In genomic region chr13:97911311-97912138, GRCh38 we compare ENCODE assay signal across 9 cellular contexts. TPM values are rescaled to one million over a fixed set of nuclear protein-coding genes. Genes with fewer than 3 reads are reported as not detected.
DNase-seq lines count a peak whose midpoint lies in the region; ATAC-seq and TF ChIP-seq lines count a peak whose summit lies in the region.
"Had no signal": no experiment of that assay in that cellular context is flagged by ENCODE, and none has a peak within 500 bp of the region (broad histone marks: within the 10 kb centered on the region; RNA-seq: fewer than 3 reads in every experiment).

No MANE protein-coding gene starts in this region.

- intact Hi-C loops in MCF 10A (cut with micrococcal nuclease) (loop anchor here (1.0 kb wide), 1 partner anchor 56 kb away; no protein-coding TSS in a partner anchor), breast epithelium (cut with DNase I; ENCODE audit: low total_unique reads) (no loop called here)

- CTCF ChIA-PET in MCF 10A (lab: Yijun Ruan, JAX), result interaction anchor here (0.9 to 1.6 kb wide), 7 partner anchors 10 to 82 kb away, joined by 3 to 7 read pairs (median 4); no protein-coding TSS in a partner anchor

- H3K9me3 Mint-ChIP-seq in MCF 10A (ENCODE audit: unreplicated experiment) (peaks cover 11% of the 10 kb centered on the region), osteocyte (ENCODE audit: unreplicated experiment) (peaks cover 20% of the 10 kb centered on the region)

- POLR2A ChIA-PET in MCF 10A (lab: Yijun Ruan, JAX), result interaction anchor here (0.6 kb wide), 1 partner anchor 493 kb away, joined by 3 read pairs; no protein-coding TSS in a partner anchor

- H3K36me3 Mint-ChIP-seq in MCF 10A (ENCODE audit: insufficient read depth, unreplicated experiment) (no peaks in the 10 kb centered on the region), osteocyte (ENCODE audit: unreplicated experiment) (no peaks in the 10 kb centered on the region)
- H3K36me3 Mint-ChIP-seq: brain had no signal

- H3K4me3 ChIP-seq in breast epithelium (no peak overlapping the region), adipocyte (ENCODE audit: low read length) (no peak overlapping the region)

- TF ChIP-seq CTCF in MCF 10A (IDR thresholded peaks at IDR 0.05; ENCODE audit: unreplicated experiment), result peak; percentile 21
- TF ChIP-seq CTCF in breast epithelium (IDR thresholded peaks at IDR 0.05), result no peak
- TF ChIP-seq CTCF in osteocyte (IDR thresholded peaks at IDR 0.05), result peak; percentile 41

- H3K36me3 ChIP-seq in breast epithelium (no peaks in the 10 kb centered on the region), adipocyte (ENCODE audit: control insufficient read depth, insufficient read depth, low read length, severe bottlenecking) (no peaks in the 10 kb centered on the region)

- no TSS peak for BruUV-seq in MCF 10A (replicated peaks; lab: Mats Ljungman, UMichigan)

- DNase-seq in MCF 10A (ENCODE audit: unreplicated experiment) (peak; percentile 46), breast epithelium (ENCODE audit: low spot score in 2 of 2) (no peak), adipocyte (ENCODE audit: low read depth) (peak; percentile 24), osteocyte (ENCODE audit: extremely low spot score, unreplicated experiment) (no peak), Kasumi-1 (lab: John Stamatoyannopoulos, UW) (no peak), globus pallidus (ENCODE audit: low spot score) (no peak), C1 segment of cervical spinal cord (lab: John Stamatoyannopoulos, UW) (no peak)

- H3K27ac ChIP-seq in breast epithelium, result no peak overlapping the region

- TF ChIP-seq POLR2A in breast epithelium (IDR thresholded peaks at IDR 0.05), result no peak

- H3K27me3 Mint-ChIP-seq in MCF 10A (ENCODE audit: insufficient read depth, unreplicated experiment) (no peaks in the 10 kb centered on the region), osteocyte (ENCODE audit: unreplicated experiment) (no peaks in the 10 kb centered on the region)
- H3K27me3 Mint-ChIP-seq: brain had no signal

- no peaks in the 10 kb centered on the region for H3K4me1 Mint-ChIP-seq in MCF 10A (ENCODE audit: insufficient read depth, unreplicated experiment)
- H3K4me1 Mint-ChIP-seq in osteocyte (ENCODE audit: unreplicated experiment), result no peaks in the 10 kb centered on the region

- H3K4me3 Mint-ChIP-seq in MCF 10A (ENCODE audit: unreplicated experiment) (no peak overlapping the region), osteocyte (ENCODE audit: unreplicated experiment) (no peak overlapping the region)
- H3K4me3 Mint-ChIP-seq: brain had no signal

- H3K27me3 ChIP-seq in breast epithelium (no peaks in the 10 kb centered on the region), adipocyte (replicated peaks; ENCODE audit: control insufficient read depth, insufficient read depth, low read length) (no peaks in the 10 kb centered on the region)

- H3K4me1 ChIP-seq in breast epithelium, result no peaks in the 10 kb centered on the region
- H3K4me1 ChIP-seq in adipocyte (ENCODE audit: control insufficient read depth, insufficient read depth, low read length), result peaks cover 24% of the 10 kb centered on the region

- peak; percentile 63 for ATAC-seq in HG03280 (IDR thresholded peaks at IDR 0.05; ENCODE audit: unreplicated experiment)

- peaks cover 0 to 4% of the 10 kb centered on the region in 2 donors for H3K9me3 ChIP-seq in breast epithelium
- H3K9me3 ChIP-seq in adipocyte (ENCODE audit: control insufficient read depth, low read length), result peaks cover 8% of the 10 kb centered on the region

- no peak overlapping the region for H3K27ac Mint-ChIP-seq in MCF 10A (ENCODE audit: low read depth, unreplicated experiment)
- no peak overlapping the region for H3K27ac Mint-ChIP-seq in osteocyte (ENCODE audit: unreplicated experiment)

- no peak overlapping the region for H3K9ac ChIP-seq in adipocyte (ENCODE audit: low read length)

RNA-seq across cellular contexts. Expression of gene IPO5, which starts 42.0 kb away (rescaled TPM):
- total RNA-seq in MCF 10A (2022) (152 and 200 TPM in 2 replicates), breast epithelium (100 to 1,000 TPM in 2 of 3 donors, 10 to 100 TPM in 1; 97.6 to 157 (median 137) TPM), osteocyte (143 and 145 TPM in 2 replicates)

Comparison
In these comparisons a context has a peak if more than half of its experiments do, and no peak if none do; other contexts are left out.
1. DNase-seq: peak in MCF 10A (single experiment) and adipocyte (single experiment); none in breast epithelium (0 of 2), osteocyte (single experiment), Kasumi-1 (0 of 2), globus pallidus (single experiment) and C1 segment of cervical spinal cord (0 of 14).
2. CTCF ChIP-seq: peak in MCF 10A (single experiment) and osteocyte (single experiment); none in breast epithelium (0 of 3).